In genomic region chr13:43422061-43422460, GRCh38 we compare ENCODE assay signal across 27 cellular contexts.
"Had no signal": no experiment of that assay in that cellular context is flagged by ENCODE, and none has a peak within 500 bp of the region (broad histone marks: within the 10 kb centered on the region; RNA-seq: fewer than 3 reads in every experiment).

No MANE protein-coding gene starts in this region.

- H3K27ac Mint-ChIP-seq: activated CD4-positive, alpha-beta T cell treated with anti-CD3 and anti-CD28 coated beads, Interleukin-2, amount 10 ng/mL, durations not matched to agents 24 days and 14 days; activated CD8-positive, alpha-beta T cell treated with anti-CD3 and anti-CD28 coated beads for 36 hours; activated naive CD4-positive, alpha-beta T cell treated with anti-CD3 and anti-CD28 coated beads for 36 hours; activated naive CD4-positive, alpha-beta T cell treated with anti-CD3 and anti-CD28 coated beads, Interleukin-2, amount 50 U/mL, for 72 hours; activated T-cell treated with anti-CD3 and anti-CD28 coated beads, Interleukin-2, amount 50 U/mL, for 24 hours; activated T-helper 2 cell treated with anti-CD3 and anti-CD28 coated beads, Interferon-gamma antibody, Interleukin-2, Interleukin-4, amounts not matched to agents 10 μg/mL and 5 μg/mL and 100 μg/mL, durations not matched to agents 14 hours and 24 hours and 36 hours; IgD-negative memory B cell had no signal

- H3K4me1 ChIP-seq: adrenal gland, body of pancreas, breast epithelium had no signal

- H3K4me1 Mint-ChIP-seq: activated CD4-positive, alpha-beta T cell treated with anti-CD3 and anti-CD28 coated beads, Interleukin-2, amount 10 ng/mL, durations not matched to agents 24 days and 14 days; IgD-negative memory B cell had no signal

- ATAC-seq: activated CD8-positive, alpha-beta T cell treated with anti-CD3 and anti-CD28 coated beads for 36 hours; activated naive CD4-positive, alpha-beta T cell treated with anti-CD3 and anti-CD28 coated beads, Interleukin-2, amount 50 U/mL, for 72 hours; body of pancreas; Right ventricle myocardium inferior had no signal

- H3K36me3 Mint-ChIP-seq: activated naive CD4-positive, alpha-beta T cell treated with anti-CD3 and anti-CD28 coated beads, Interleukin-2, amount 50 U/mL, for 72 hours; IgD-negative memory B cell had no signal

- H3K36me3 ChIP-seq: adrenal gland, breast epithelium had no signal

- DNase-seq: activated CD4-positive, alpha-beta T cell treated with anti-CD3 and anti-CD28 coated beads, Interleukin-2, amount 10 ng/mL, durations not matched to agents 24 days and 14 days; activated CD4-positive, alpha-beta T cell treated with anti-CD3 and anti-CD28 coated beads, Interleukin-2, amount 50 U/mL, for 4 hours; activated CD8-positive, alpha-beta T cell treated with anti-CD3 and anti-CD28 coated beads for 36 hours; activated gamma-delta T cell treated with Interleukin-2 at 50 U/mL for 16 hours; activated naive CD4-positive, alpha-beta T cell treated with anti-CD3 and anti-CD28 coated beads for 36 hours; activated T-cell treated with anti-CD3 and anti-CD28 coated beads, Interleukin-2, amount 50 U/mL, for 24 hours; adrenal gland; body of pancreas; Karpas-422; KBM-7; NCI-H1105; NCI-H1417 treated with DMSO at 0.1 percent for 48 hours; NCI-H1694 treated with DMSO at 0.1 percent for 48 hours; NCI-H2081; NCI-H510A; NCI-H526; NCI-H748 treated with DMSO at 0.1 percent for 48 hours; NK-92 treated with Interleukin-12 subunit alpha and Interleukin-12 subunit beta, amount 100 ng/mL, for 24 hours; PC-9; SIG-M5; T1000 had no signal

- H3K4me3 Mint-ChIP-seq: activated CD4-positive, alpha-beta T cell treated with anti-CD3 and anti-CD28 coated beads, Interleukin-2, amount 10 ng/mL, durations not matched to agents 24 days and 14 days; activated CD8-positive, alpha-beta T cell treated with anti-CD3 and anti-CD28 coated beads for 36 hours; activated naive CD4-positive, alpha-beta T cell treated with anti-CD3 and anti-CD28 coated beads for 36 hours; activated T-cell treated with anti-CD3 and anti-CD28 coated beads, Interleukin-2, amount 50 U/mL, for 24 hours; IgD-negative memory B cell had no signal

- H3K27me3 ChIP-seq: adrenal gland, body of pancreas, breast epithelium had no signal

- H3K4me3 ChIP-seq: adrenal gland, body of pancreas, breast epithelium, PC-9 had no signal

- H3K9me3 ChIP-seq: adrenal gland, body of pancreas, breast epithelium had no signal

- H3K9me3 Mint-ChIP-seq: activated CD4-positive, alpha-beta T cell treated with anti-CD3 and anti-CD28 coated beads, Interleukin-2, amount 10 ng/mL, durations not matched to agents 24 days and 14 days; activated CD8-positive, alpha-beta T cell treated with anti-CD3 and anti-CD28 coated beads for 36 hours; activated naive CD4-positive, alpha-beta T cell treated with anti-CD3 and anti-CD28 coated beads for 36 hours; activated T-cell treated with anti-CD3 and anti-CD28 coated beads, Interleukin-2, amount 50 U/mL, for 24 hours; activated T-helper 2 cell treated with anti-CD3 and anti-CD28 coated beads, Interferon-gamma antibody, Interleukin-2, Interleukin-4, amounts not matched to agents 10 μg/mL and 5 μg/mL and 100 μg/mL, durations not matched to agents 14 hours and 24 hours and 36 hours had no signal

- H3K27ac ChIP-seq: adrenal gland, body of pancreas, breast epithelium, PC-9, RWPE1 had no signal

- H3K27me3 Mint-ChIP-seq: activated CD8-positive, alpha-beta T cell treated with anti-CD3 and anti-CD28 coated beads for 36 hours; IgD-negative memory B cell had no signal
